In genomic region chr21:33642027-33642895, GRCh38 we compare ENCODE assay signal across 8 cellular contexts.
DNase-seq lines count a peak whose midpoint lies in the region; ATAC-seq and FAIRE-seq lines count a peak whose summit lies in the region.

Gene ITSN1, plus strand, starts transcription at chr21:33642501. Its CDS starts 76,328 bp downstream, at chr21:33718829.

- DNase-seq in AG20443 (ENCODE audit: low spot score) (peak; percentile 97), GM19239 (ENCODE audit: insufficient read length, low spot score) (peak; percentile 95), NCI-H510A treated with DMSO at 0.1 percent for 48 hours (lab: John Stamatoyannopoulos, UW) (peak; percentile 98), kidney glomerular epithelial cell (lab: John Stamatoyannopoulos, UW) (peak; percentile 99)
- peak; percentile 100 for DNase-seq in activated CD4-positive, alpha-beta T cell treated with anti-CD3 and anti-CD28 coated beads for 4 hours
- peak; percentile 99 to 100 for DNase-seq in stimulated activated CD4-positive, alpha-beta T cell treated with anti-CD3 and anti-CD28 coated beads, Interleukin-15, amount 100 ng/mL, for 48 hours (ENCODE audit: low read depth in 2 of 2)

- FAIRE-seq in GM19239 (lab: Jason Lieb, UNC) = no peak

- peak; percentile 73 for ATAC-seq in HG03442 (IDR thresholded peaks at IDR 0.05; ENCODE audit: unreplicated experiment)

- H3K27ac ChIP-seq in cingulate gyrus (ENCODE audit: low read depth, low read length) = peak within 1 kb of the TSS; percentile 100

Comparison
In these comparisons a context has a peak if more than half of its experiments do, and no peak if none do; other contexts are left out.
1. Peak in every context shown above with its lines: DNase-seq, ATAC-seq and H3K27ac ChIP-seq.